In the genomic region with DNA sequence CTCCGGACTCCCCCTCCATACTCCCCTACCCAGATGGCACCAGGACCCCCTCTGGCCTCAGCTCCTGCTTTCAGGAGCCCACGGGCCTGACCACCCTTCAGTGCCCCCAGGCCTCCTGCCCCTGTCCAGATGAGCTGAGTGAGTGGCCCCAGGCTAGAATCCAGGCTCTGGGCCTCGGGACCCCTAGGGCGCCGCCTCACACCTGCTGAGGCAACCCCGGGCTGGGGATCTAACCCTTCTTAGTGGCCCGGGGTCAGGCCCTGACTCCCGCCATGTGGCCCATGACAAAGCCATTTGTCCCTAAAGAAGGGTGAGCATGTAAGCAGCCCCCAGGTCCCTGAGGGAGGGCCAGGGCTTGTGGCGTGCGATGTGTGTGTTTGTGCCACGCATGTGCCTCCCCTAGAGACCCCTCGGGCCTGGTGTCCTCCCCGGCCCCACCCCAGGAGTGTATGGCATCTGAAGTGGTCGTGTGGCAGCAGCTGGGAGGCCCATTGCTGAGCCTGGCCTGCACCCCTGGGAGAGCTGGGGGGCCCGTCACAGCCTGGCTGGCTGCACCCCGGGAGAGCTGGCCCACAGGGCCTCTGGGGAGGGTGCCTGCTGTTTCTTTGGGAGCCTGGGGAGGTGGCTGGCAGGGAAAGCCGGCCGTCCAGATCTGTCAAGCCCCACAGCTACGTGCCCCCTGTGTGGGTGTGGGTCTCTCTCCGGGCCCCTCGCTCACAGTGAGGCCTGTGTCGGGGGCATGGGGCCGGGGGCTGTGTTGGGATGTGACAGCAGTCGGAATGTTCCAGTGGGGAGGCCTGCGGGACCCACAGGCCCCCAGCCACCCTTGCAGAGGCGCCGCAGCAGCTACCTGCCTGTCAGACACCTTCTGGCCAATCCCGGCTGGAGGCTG, we compare ENCODE assay signal across 27 cellular contexts.
"Had no signal": no experiment of that assay in that cellular context is flagged by ENCODE, and none has a peak within 500 bp of the region (broad histone marks: within the 10 kb centered on the region; RNA-seq: fewer than 3 reads in every experiment).

No MANE protein-coding gene starts in this region.

- H3K27me3 ChIP-seq: brain microvascular endothelial cell, neural progenitor cell, right atrium auricular region, vagina had no signal

- H3K36me3 ChIP-seq: brain microvascular endothelial cell, neural progenitor cell, right atrium auricular region, thoracic aorta, vagina had no signal

- H3K9me3 ChIP-seq: right atrium auricular region, thoracic aorta, vagina had no signal

- H3K27ac ChIP-seq: brain microvascular endothelial cell, neural progenitor cell, right atrium auricular region, thoracic aorta, vagina had no signal

- H3K9ac ChIP-seq: neural progenitor cell had no signal

- H3K36me3 Mint-ChIP-seq: activated CD8-positive, alpha-beta memory T cell treated with anti-CD3 and anti-CD28 coated beads, Interleukin-2, amount 10 ng/mL, durations not matched to agents 7 days and 5 days; activated naive CD4-positive, alpha-beta T cell treated with anti-CD3 and anti-CD28 coated beads, Interleukin-2, amount 10 ng/mL, durations not matched to agents 7 days and 5 days; immature natural killer cell; natural killer cell; neural progenitor cell; type B pancreatic cell had no signal

- H2AFZ ChIP-seq: neural progenitor cell had no signal

- H3K4me2 ChIP-seq: neural progenitor cell, smooth muscle cell had no signal

- DNase-seq: activated B cell treated with CpG ODN at 0.5 μM for 24 hours; activated CD8-positive, alpha-beta memory T cell treated with anti-CD3 and anti-CD28 coated beads, Interleukin-2, amount 10 ng/mL, durations not matched to agents 7 days and 5 days; activated CD8-positive, alpha-beta T cell treated with anti-CD3 and anti-CD28 coated beads, Interleukin-2, amount 10 ng/mL, durations not matched to agents 7 days and 5 days; activated effector memory CD4-positive, alpha-beta T cell treated with anti-CD3 and anti-CD28 coated beads, Interleukin-2, amount 50 U/mL, for 16 hours; activated naive CD4-positive, alpha-beta T cell treated with anti-CD3 and anti-CD28 coated beads, Interleukin-2, amount 10 ng/mL, durations not matched to agents 7 days and 5 days; activated T-cell treated with anti-CD3 and anti-CD28 coated beads for 4 hours; amniotic stem cell; brain microvascular endothelial cell; cortex of kidney; foreskin fibroblast; head of caudate nucleus; hypothalamus; immature natural killer cell; midbrain; natural killer cell; stimulated activated CD4-positive, alpha-beta T cell treated with anti-CD3 and anti-CD28 coated beads, Interleukin-15, amount 100 ng/mL, for 24 hours; stimulated activated CD4-positive, alpha-beta T cell treated with anti-CD3 and anti-CD28 coated beads, Interleukin-2, amount 100 ng/mL, for 24 hours; stimulated activated naive CD4-positive, alpha-beta T cell treated with Interleukin-2 at 50 U/mL for 16 hours; T1000 had no signal

- H3K4me3 Mint-ChIP-seq: activated B cell treated with CpG ODN at 0.5 μM for 24 hours; activated CD8-positive, alpha-beta memory T cell treated with anti-CD3 and anti-CD28 coated beads, Interleukin-2, amount 10 ng/mL, durations not matched to agents 7 days and 5 days; activated CD8-positive, alpha-beta T cell treated with anti-CD3 and anti-CD28 coated beads, Interleukin-2, amount 10 ng/mL, durations not matched to agents 7 days and 5 days; activated naive CD4-positive, alpha-beta T cell treated with anti-CD3 and anti-CD28 coated beads, Interleukin-2, amount 10 ng/mL, durations not matched to agents 7 days and 5 days; activated T-helper 1 cell treated with anti-CD3 and anti-CD28 coated beads, Interleukin-12 subunit alpha, Interleukin-12 subunit beta, Interleukin-2, Interleukin-4 antibody, amounts not matched to agents 30 ng/mL and 10 ng/mL and 1 ng/mL, durations not matched to agents 14 hours and 24 hours and 36 hours; natural killer cell; neural progenitor cell; type B pancreatic cell had no signal

- H3K27ac Mint-ChIP-seq: activated B cell treated with CpG ODN at 0.5 μM for 24 hours; activated CD8-positive, alpha-beta memory T cell treated with anti-CD3 and anti-CD28 coated beads, Interleukin-2, amount 10 ng/mL, durations not matched to agents 7 days and 5 days; activated CD8-positive, alpha-beta T cell treated with anti-CD3 and anti-CD28 coated beads, Interleukin-2, amount 10 ng/mL, durations not matched to agents 7 days and 5 days; activated naive CD4-positive, alpha-beta T cell treated with anti-CD3 and anti-CD28 coated beads, Interleukin-2, amount 10 ng/mL, durations not matched to agents 7 days and 5 days; activated T-helper 1 cell treated with anti-CD3 and anti-CD28 coated beads, Interleukin-12 subunit alpha, Interleukin-12 subunit beta, Interleukin-2, Interleukin-4 antibody, amounts not matched to agents 30 ng/mL and 10 ng/mL and 1 ng/mL, durations not matched to agents 14 hours and 24 hours and 36 hours; natural killer cell; neural progenitor cell; type B pancreatic cell had no signal

- H3K9me3 Mint-ChIP-seq: activated B cell treated with CpG ODN at 0.5 μM for 24 hours; activated naive CD4-positive, alpha-beta T cell treated with anti-CD3 and anti-CD28 coated beads, Interleukin-2, amount 10 ng/mL, durations not matched to agents 7 days and 5 days; activated T-helper 1 cell treated with anti-CD3 and anti-CD28 coated beads, Interleukin-12 subunit alpha, Interleukin-12 subunit beta, Interleukin-2, Interleukin-4 antibody, amounts not matched to agents 30 ng/mL and 10 ng/mL and 1 ng/mL, durations not matched to agents 14 hours and 24 hours and 36 hours; immature natural killer cell; natural killer cell; neural progenitor cell; type B pancreatic cell had no signal

- H3K4me3 ChIP-seq: neural progenitor cell, right atrium auricular region, smooth muscle cell, thoracic aorta, vagina had no signal

- H3K27me3 Mint-ChIP-seq: activated B cell treated with CpG ODN at 0.5 μM for 24 hours; activated CD8-positive, alpha-beta memory T cell treated with anti-CD3 and anti-CD28 coated beads, Interleukin-2, amount 10 ng/mL, durations not matched to agents 7 days and 5 days; activated naive CD4-positive, alpha-beta T cell treated with anti-CD3 and anti-CD28 coated beads, Interleukin-2, amount 10 ng/mL, durations not matched to agents 7 days and 5 days; type B pancreatic cell had no signal

- ATAC-seq: activated CD8-positive, alpha-beta memory T cell treated with anti-CD3 and anti-CD28 coated beads, Interleukin-2, amount 10 ng/mL, durations not matched to agents 7 days and 5 days; activated CD8-positive, alpha-beta T cell treated with anti-CD3 and anti-CD28 coated beads, Interleukin-2, amount 10 ng/mL, durations not matched to agents 7 days and 5 days; esophagus mucosa; natural killer cell had no signal
